ENCODE assay signal across 10 cellular contexts in genomic region chr14:103283916-103284315, GRCh38. TPM values are rescaled to one million over a fixed set of nuclear protein-coding genes. Genes with fewer than 3 reads are reported as not detected.
DNase-seq lines count a peak whose midpoint lies in the region; TF ChIP-seq lines count a peak whose summit lies in the region.
"Had no signal": no experiment of that assay in that cellular context is flagged by ENCODE, and none has a peak within 500 bp of the region (broad histone marks: within the 10 kb centered on the region; RNA-seq: fewer than 3 reads in every experiment).

No MANE protein-coding gene starts in this region.

- no peaks in the 10 kb centered on the region for H3F3A ChIP-seq in MM.1S (ENCODE audit: insufficient read depth, low read length)

- H3K27ac Mint-ChIP-seq in osteocyte (ENCODE audit: unreplicated experiment) = no peak overlapping the region

- H3K27ac ChIP-seq in HUES64 (ENCODE audit: low read depth, low read length) (peak overlapping the region; percentile 42; the same call in 1 of the 2 replicates), iPS-20b (ENCODE audit: low read length) (no peak overlapping the region), MM.1S (ENCODE audit: low read length) (no peak overlapping the region)

- H3K9ac ChIP-seq in HUES64 (ENCODE audit: low read depth, low read length) = no peak overlapping the region
- 0 out of 2 replicates have a peak overlapping the region, but pooled peaks have one; percentile 2 for H3K9ac ChIP-seq in iPS-20b (ENCODE audit: low read depth, low read length)
- no peak overlapping the region for H3K9ac ChIP-seq in MM.1S (ENCODE audit: low read length)

- H3K4me3 Mint-ChIP-seq in osteocyte (ENCODE audit: unreplicated experiment) = no peak overlapping the region

- peaks cover 9% of the 10 kb centered on the region for H3K27me3 ChIP-seq in H7 (ENCODE audit: control insufficient read depth, insufficient read depth, low read length)
- peaks cover 19% of the 10 kb centered on the region for H3K27me3 ChIP-seq in HUES64 (ENCODE audit: insufficient read depth, low read length)
- H3K27me3 ChIP-seq in iPS-20b (ENCODE audit: insufficient read depth, low read length) = peaks cover 20% of the 10 kb centered on the region
- H3K27me3 ChIP-seq in MM.1S (replicated peaks; ENCODE audit: insufficient read depth, low read length) = no peaks in the 10 kb centered on the region

- no peaks in the 10 kb centered on the region for H3K9me2 ChIP-seq in MM.1S (replicated peaks; ENCODE audit: insufficient read depth, low read length)

- H3K36me3 ChIP-seq in H7 (replicated peaks; ENCODE audit: control insufficient read depth, insufficient read depth, low read length) = no peaks in the 10 kb centered on the region
- H3K36me3 ChIP-seq in HUES64 (ENCODE audit: insufficient read depth, low read length) = no peaks in the 10 kb centered on the region
- no peaks in the 10 kb centered on the region for H3K36me3 ChIP-seq in iPS-20b (ENCODE audit: insufficient read depth, low read depth, low read length)
- no peaks in the 10 kb centered on the region for H3K36me3 ChIP-seq in MM.1S (replicated peaks; ENCODE audit: insufficient read depth, low read length)

- H3K79me2 ChIP-seq in MM.1S (ENCODE audit: low read length) = no peaks in the 10 kb centered on the region

- H4K20me1 ChIP-seq in MM.1S (ENCODE audit: insufficient read depth, low read length) = no peaks in the 10 kb centered on the region

- H3K27me3 Mint-ChIP-seq in osteocyte (ENCODE audit: unreplicated experiment) = peaks cover 44% of the 10 kb centered on the region

- no peaks in the 10 kb centered on the region for H3K9me3 ChIP-seq in HUES64 (ENCODE audit: insufficient read depth, low read depth, low read length)
- no peaks in the 10 kb centered on the region; the same call in 1 of the 2 replicates for H3K9me3 ChIP-seq in iPS-20b (ENCODE audit: insufficient read depth, low read depth, low read length)
- no peaks in the 10 kb centered on the region for H3K9me3 ChIP-seq in MM.1S (replicated peaks; ENCODE audit: insufficient read depth, low read length)

- 81% methylated on average over 12 of the region's 12 CpGs for WGBS in HUES64

- no peaks in the 10 kb centered on the region for H3K9me3 Mint-ChIP-seq in osteocyte (ENCODE audit: unreplicated experiment)

- no peaks in the 10 kb centered on the region for H3K36me3 Mint-ChIP-seq in osteocyte (ENCODE audit: unreplicated experiment)

- no peak overlapping the region for H3K4me2 ChIP-seq in MM.1S (ENCODE audit: low read depth, low read length)

- peaks cover 15% of the 10 kb centered on the region for H3K4me1 Mint-ChIP-seq in osteocyte (ENCODE audit: unreplicated experiment)

- H3K4me1 ChIP-seq in HUES64 (ENCODE audit: insufficient read depth, low read length) (peaks cover 20% of the 10 kb centered on the region), iPS-20b (ENCODE audit: insufficient read depth, low read length) (peaks cover 16% of the 10 kb centered on the region), MM.1S (ENCODE audit: low read length) (0 out of 2 replicates have a peak, but pooled peaks cover 4% of the 10 kb centered on the region)

- H3K4me3 ChIP-seq in H7 (ENCODE audit: insufficient read depth, low read depth, low read length) = no peak overlapping the region
- no peak overlapping the region for H3K4me3 ChIP-seq in HUES64 (ENCODE audit: low read length)
- H3K4me3 ChIP-seq in iPS-20b (ENCODE audit: low read length) = no peak overlapping the region
- no peak overlapping the region for H3K4me3 ChIP-seq in MM.1S (ENCODE audit: low read length)
- H3K4me3 ChIP-seq: K562 had no signal

- TF ChIP-seq CTCF in osteocyte (IDR thresholded peaks at IDR 0.05) (no peak), MM.1S (IDR thresholded peaks at IDR 0.05; ENCODE audit: low read length) (no peak)

- DNase-seq in H7 (peak; percentile 41), osteocyte (ENCODE audit: extremely low spot score, unreplicated experiment) (peak; percentile 78), NCI-H2196 treated with DMSO at 0.1 percent for 48 hours (lab: John Stamatoyannopoulos, UW; ENCODE audit: unreplicated experiment) (no peak), MM.1S (no peak)
- DNase-seq in central memory CD4-positive, alpha-beta T cell = no peak
- DNase-seq: DMS53, GF-D8 had no signal

- H2AFZ ChIP-seq in MM.1S (ENCODE audit: low read length) = no peak overlapping the region

RNA-seq across cellular contexts. Expression of gene EIF5, which starts 50.1 kb away (rescaled TPM):
- total RNA-seq in H7 (2014; rRNA removed; shearing (Covaris generic)) = 165 and 167 TPM in 2 replicates
- polyA plus RNA-seq in HUES64 (2013, experiment 1 of 2) = 269 TPM
- 257 TPM for polyA plus RNA-seq in HUES64 (2013, experiment 2 of 2)
- total RNA-seq in osteocyte = 214 and 229 TPM in 2 replicates

Comparison
In these comparisons a context has a peak if more than half of its experiments do, and no peak if none do; other contexts are left out.
1. DNase-seq: peak in H7 (single experiment) and osteocyte (single experiment); none in NCI-H2196 treated with DMSO at 0.1 percent for 48 hours (single experiment), MM.1S (single experiment) and central memory CD4-positive, alpha-beta T cell (single experiment).